ENCODE assay signal across 17 cellular contexts in the genomic region with DNA sequence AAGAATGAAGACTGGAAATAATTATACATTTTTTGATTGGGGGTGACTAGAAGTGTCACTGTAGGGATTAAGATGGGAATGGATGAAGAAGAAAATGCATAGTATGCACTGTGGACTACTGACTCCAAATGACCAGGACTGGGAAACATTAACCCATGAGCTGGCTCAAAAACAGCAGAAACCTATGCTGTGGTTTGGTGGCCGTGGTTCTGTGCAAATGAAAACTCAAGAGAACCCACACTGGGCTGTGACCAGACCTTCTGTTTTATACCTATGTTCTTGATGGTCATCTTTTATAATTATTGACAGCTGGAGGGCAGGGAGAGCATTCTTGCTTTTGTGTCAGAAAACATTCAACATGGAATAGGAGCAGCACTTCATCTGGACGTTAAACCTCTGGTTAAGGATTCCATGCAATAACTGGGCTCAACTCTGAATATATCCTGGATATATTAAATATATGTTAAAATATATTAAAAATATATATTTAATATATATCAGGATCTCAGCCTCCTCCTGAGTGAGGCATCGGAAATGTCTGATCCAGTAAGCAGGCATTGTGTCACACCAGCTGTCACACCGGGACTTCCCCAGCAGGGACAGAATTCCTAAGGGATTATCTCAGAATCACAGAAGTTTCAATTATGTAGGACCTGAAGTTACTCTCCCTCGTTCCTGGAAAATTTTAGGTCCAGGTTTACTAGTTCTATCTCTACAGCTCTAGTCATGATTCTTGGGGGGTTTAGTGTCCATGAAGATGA. TPM values are rescaled to one million over a fixed set of nuclear protein-coding genes. Genes with fewer than 3 reads are reported as not detected.
A peak's percentile ranks its signal among the peaks of the same experiment; 100 is the strongest.
DNase-seq lines count a peak whose midpoint lies in the region; ATAC-seq and TF ChIP-seq lines count a peak whose summit lies in the region.
"Had no signal": no experiment of that assay in that cellular context is flagged by ENCODE, and none has a peak within 500 bp of the region (broad histone marks: within the 10 kb centered on the region; RNA-seq: fewer than 3 reads in every experiment).

No MANE protein-coding gene starts in this region.

- H3K27ac ChIP-seq in PC-9, result no peak overlapping the region
- no peak overlapping the region for H3K27ac ChIP-seq in tibial nerve

- CTCF ChIA-PET in PC-9 (lab: Charles Lee), result no interaction called here

- H3K9me2 ChIP-seq in PC-9 (ENCODE audit: insufficient read depth), result no peaks in the 10 kb centered on the region

- H3K9me3 ChIP-seq in PC-9 (ENCODE audit: insufficient read depth, low read depth) (no peaks in the 10 kb centered on the region), tibial nerve (no peaks in the 10 kb centered on the region)

- H3K4me3 ChIP-seq in PC-9, result no peak overlapping the region
- H3K4me3 ChIP-seq in tibial nerve, result no peak overlapping the region

- BruUV-seq in PC-9 (replicated peaks; lab: Mats Ljungman, UMichigan), result no TSS peak

- no peaks in the 10 kb centered on the region for H3K4me1 ChIP-seq in PC-9 (replicated peaks; ENCODE audit: insufficient read depth)
- no peaks in the 10 kb centered on the region for H3K4me1 ChIP-seq in tibial nerve

- DNase-seq in A172 (ENCODE audit: low spot score), result peak; percentile 64
- DNase-seq in ELF-1 (ENCODE audit: low read depth, low spot score), result peak; percentile 5
- no peak for DNase-seq in PC-9
- peak; percentile 61 for DNase-seq in islet precursor cell
- no peak for DNase-seq in tibial nerve (ENCODE audit: low spot score in 2 of 2)
- DNase-seq: activated CD4-positive, alpha-beta T cell treated with anti-CD3 and anti-CD28 coated beads for 48 hours; activated CD8-positive, alpha-beta memory T cell treated with anti-CD3 and anti-CD28 coated beads, Interleukin-2, amount 50 U/mL, for 48 hours; activated naive CD4-positive, alpha-beta T cell; anterior cingulate cortex; mammary epithelial cell; NCI-H2227 treated with DMSO at 0.1 percent for 48 hours; SIG-M5; substantia nigra; T1000 had no signal

- TF ChIP-seq EP300 in tibial nerve (IDR thresholded peaks at IDR 0.05), result no peak

- H2AFZ ChIP-seq in PC-9, result 0 out of 2 replicates have a peak overlapping the region, but pooled peaks have one; percentile 48

- ATAC-seq in GM18907 (IDR thresholded peaks at IDR 0.05; ENCODE audit: unreplicated experiment) (no peak), HG03159 (IDR thresholded peaks at IDR 0.05; ENCODE audit: unreplicated experiment) (no peak), GM21447 (IDR thresholded peaks at IDR 0.05; ENCODE audit: unreplicated experiment) (no peak)

- no peak overlapping the region for H3K4me2 ChIP-seq in PC-9

- H3K36me3 ChIP-seq in PC-9 (ENCODE audit: low read depth), result no peaks in the 10 kb centered on the region
- H3K36me3 ChIP-seq in tibial nerve, result no peaks in the 10 kb centered on the region

- 64 to 67% methylated on average over 5 of the region's 5 CpGs for WGBS in tibial nerve, 2 donors

- H3K27me3 ChIP-seq in PC-9 (ENCODE audit: insufficient read depth, low read depth) (no peaks in the 10 kb centered on the region), tibial nerve (no peaks in the 10 kb centered on the region)

- intact Hi-C loops in PC-9 (cut with micrococcal nuclease; ENCODE audit: unreplicated experiment), result no loop called here

- H4K20me1 ChIP-seq in PC-9 (ENCODE audit: insufficient read depth), result no peaks in the 10 kb centered on the region

- H3F3A ChIP-seq in PC-9 (ENCODE audit: insufficient read depth, low read depth), result no peaks in the 10 kb centered on the region

- H3K79me2 ChIP-seq in PC-9 (ENCODE audit: low read depth), result no peaks in the 10 kb centered on the region

- no peak for TF ChIP-seq POLR2A in tibial nerve (IDR thresholded peaks at IDR 0.05)

- TF ChIP-seq CTCF in PC-9 (conservative IDR thresholded peaks at IDR 0.05), result no peak
- TF ChIP-seq CTCF in tibial nerve (IDR thresholded peaks at IDR 0.05), result no peak

- POLR2A ChIA-PET in PC-9 (lab: Charles Lee; ENCODE audit: unreplicated experiment), result no interaction called here

RNA-seq across cellular contexts. Expression of gene BBS10, which starts 48.5 kb away (rescaled TPM):
- total RNA-seq in A172 (2014; rRNA removed; shearing (Covaris generic)), result 31.4 and 32.8 TPM in 2 replicates
- total RNA-seq in PC-9 (2021), result 5.5 and 8.4 TPM in 2 replicates
- total RNA-seq in tibial nerve, result 10 to 100 TPM; 10.8 to 22.0 (median 17.6) TPM

Comparison
In these comparisons a context has a peak if more than half of its experiments do, and no peak if none do; other contexts are left out.
1. DNase-seq: peak in A172 (single experiment), ELF-1 (single experiment) and islet precursor cell (single experiment); none in PC-9 (0 of 2) and tibial nerve (0 of 2).